1 cellular context compared by ENCODE assay signal in genomic region chr20:31712112-31712553, GRCh38.
TF ChIP-seq lines count a peak whose summit lies in the region.

No MANE protein-coding gene starts in this region.

TF ChIP-seq in HepG2, 621 proteins besides CTCF, POLR2A, EP300 and RAD21 (continued from another document and continues in another):
- TF ChIP-seq NKX3-1 (CRISPR knock-in tag; IDR thresholded peaks at IDR 0.05) (no peak), FLYWCH1 (CRISPR knock-in tag; IDR thresholded peaks at IDR 0.05) (no peak), ATF5 (CRISPR knock-in tag; IDR thresholded peaks at IDR 0.05; ENCODE audit: low read depth) (no peak), THAP7 (CRISPR knock-in tag; IDR thresholded peaks at IDR 0.05) (no peak), SMARCC2 (IDR thresholded peaks at IDR 0.05) (no peak), ZNF878 (CRISPR knock-in tag; IDR thresholded peaks at IDR 0.05) (no peak), ZC3H4 (CRISPR knock-in tag; IDR thresholded peaks at IDR 0.05; ENCODE audit: borderline replicate concordance) (peak; percentile 88; the same call in 1 of the 2 replicates), TFDP2 (CRISPR knock-in tag; IDR thresholded peaks at IDR 0.05) (peak; percentile 28; the same call in 1 of the 2 replicates), ZNF558 (CRISPR knock-in tag; IDR thresholded peaks at IDR 0.05; ENCODE audit: borderline replicate concordance) (no peak), ZNF841 (CRISPR knock-in tag; IDR thresholded peaks at IDR 0.05; ENCODE audit: borderline replicate concordance) (no peak), ZNF616 (CRISPR knock-in tag; IDR thresholded peaks at IDR 0.05; ENCODE audit: low read depth) (no peak), ATAD3A (CRISPR knock-in tag; IDR thresholded peaks at IDR 0.05) (no peak), ZNF337 (CRISPR knock-in tag; IDR thresholded peaks at IDR 0.05; ENCODE audit: borderline replicate concordance, low read depth) (no peak), ZSCAN30 (CRISPR knock-in tag; IDR thresholded peaks at IDR 0.05) (no peak), TAF15 (IDR thresholded peaks at IDR 0.05; ENCODE audit: low read depth, low read length, poor library complexity, severe bottlenecking) (no peak), USF2 (IDR thresholded peaks at IDR 0.05; ENCODE audit: low read depth, low read length) (no peak), USF2 (CRISPR knock-in tag; IDR thresholded peaks at IDR 0.05; ENCODE audit: borderline replicate concordance) (no peak), TAF1 (CRISPR knock-in tag; IDR thresholded peaks at IDR 0.05) (no peak; the same call in 1 of the 2 replicates), ARID5B (CRISPR knock-in tag; IDR thresholded peaks at IDR 0.05) (no peak; the same call in 1 of the 2 replicates), FOXO4 (CRISPR knock-in tag; conservative IDR thresholded peaks at IDR 0.05) (no peak), MAF1 (CRISPR knock-in tag; IDR thresholded peaks at IDR 0.05; ENCODE audit: borderline replicate concordance) (no peak), MXD4 (CRISPR knock-in tag; IDR thresholded peaks at IDR 0.05) (no peak), ZNF362 (CRISPR knock-in tag; IDR thresholded peaks at IDR 0.05; ENCODE audit: borderline replicate concordance) (no peak), ZNF335 (CRISPR knock-in tag; IDR thresholded peaks at IDR 0.05) (peak; percentile 21; the same call in 1 of the 2 replicates), SALL2 (CRISPR knock-in tag; IDR thresholded peaks at IDR 0.05) (no peak), HBP1 (CRISPR knock-in tag; IDR thresholded peaks at IDR 0.05; ENCODE audit: low read depth) (no peak), ZBTB42 (CRISPR knock-in tag; IDR thresholded peaks at IDR 0.05) (no peak), TBL1XR1 (IDR thresholded peaks at IDR 0.05; ENCODE audit: borderline replicate concordance, low read length, partially characterized antibody) (no peak), HHEX (CRISPR knock-in tag; IDR thresholded peaks at IDR 0.05) (no peak), BRD4 (CRISPR knock-in tag; IDR thresholded peaks at IDR 0.05) (no peak), CSRNP2 (CRISPR knock-in tag; conservative IDR thresholded peaks at IDR 0.05; ENCODE audit: low read depth) (no peak), MXD3 (CRISPR knock-in tag; IDR thresholded peaks at IDR 0.05) (no peak), NR1H2 (CRISPR knock-in tag; IDR thresholded peaks at IDR 0.05; ENCODE audit: borderline replicate concordance, low read depth) (no peak), CENPX (CRISPR knock-in tag; IDR thresholded peaks at IDR 0.05) (no peak), ZNF75D (CRISPR knock-in tag; IDR thresholded peaks at IDR 0.05; ENCODE audit: borderline replicate concordance) (no peak), ZNF501 (CRISPR knock-in tag; IDR thresholded peaks at IDR 0.05) (no peak), BCL6 (CRISPR knock-in tag; IDR thresholded peaks at IDR 0.05) (no peak), ERF (CRISPR knock-in tag; IDR thresholded peaks at IDR 0.05) (0 out of 2 replicates have a peak, but pooled peaks have one; percentile 0), REST (IDR thresholded peaks at IDR 0.05; ENCODE audit: borderline replicate concordance in 1 of 2, low read depth in 1 of 2, low read length in 2 of 2) (no peak), ZSCAN12 (CRISPR knock-in tag; IDR thresholded peaks at IDR 0.05) (no peak), ZNF350 (CRISPR knock-in tag; IDR thresholded peaks at IDR 0.05; ENCODE audit: borderline replicate concordance, low read depth) (no peak), ZNF276 (CRISPR knock-in tag; IDR thresholded peaks at IDR 0.05; ENCODE audit: low read depth) (no peak)
